9 cellular contexts compared by ENCODE assay signal in the genomic region with DNA sequence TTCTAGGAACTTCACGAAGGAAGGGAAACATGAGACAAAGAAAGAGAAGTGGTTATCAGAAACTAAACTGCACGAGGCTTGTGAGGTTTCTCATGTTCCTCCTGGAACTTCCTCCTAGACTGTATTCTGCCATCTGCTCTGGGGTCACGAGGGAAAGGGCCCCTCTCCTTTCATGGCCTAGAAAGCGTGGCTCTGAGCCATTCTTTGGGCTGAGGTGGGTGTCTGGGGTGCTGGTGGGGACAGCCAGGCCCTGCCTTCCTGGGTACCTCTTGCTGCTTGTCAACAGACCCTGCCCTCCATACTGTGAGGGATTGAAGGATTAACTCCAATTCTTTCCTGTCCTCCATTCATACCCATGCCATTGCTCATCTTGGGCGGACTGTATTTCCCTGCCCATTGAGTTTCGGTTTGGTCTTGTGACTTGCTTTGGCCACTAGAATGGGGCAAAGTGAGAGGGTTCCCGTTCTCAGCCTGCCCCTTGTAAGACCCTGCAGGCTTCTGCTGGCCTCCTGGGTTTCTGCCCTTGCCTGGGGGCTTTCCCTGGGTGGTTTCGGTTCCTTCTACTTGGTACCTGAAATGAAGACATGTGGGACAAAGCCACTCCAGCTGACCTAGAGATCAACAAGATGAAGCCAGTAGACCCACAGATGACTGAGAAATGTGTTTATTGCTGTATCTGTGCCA. TPM values are rescaled to one million over a fixed set of nuclear protein-coding genes. Genes with fewer than 3 reads are reported as not detected.
DNase-seq lines count a peak whose midpoint lies in the region; ATAC-seq, FAIRE-seq and TF ChIP-seq lines count a peak whose summit lies in the region.
"Had no signal": no experiment of that assay in that cellular context is flagged by ENCODE, and none has a peak within 500 bp of the region (broad histone marks: within the 10 kb centered on the region; RNA-seq: fewer than 3 reads in every experiment).

No MANE protein-coding gene starts in this region.

- H3F3A ChIP-seq in SU-DHL-6 (ENCODE audit: insufficient read depth) = peaks cover 6% of the 10 kb centered on the region; the same call in 1 of the 2 replicates

- H3K36me3 ChIP-seq in SU-DHL-6 (ENCODE audit: low read length) = no peaks in the 10 kb centered on the region
- no peaks in the 10 kb centered on the region for H3K36me3 ChIP-seq in upper lobe of right lung

- no peaks in the 10 kb centered on the region for H3K4me1 ChIP-seq in upper lobe of right lung

- no peak overlapping the region for H3K9ac ChIP-seq in SU-DHL-6 (ENCODE audit: low read length)

- H2AFZ ChIP-seq in SU-DHL-6 (ENCODE audit: low read depth, low read length, severe bottlenecking) = no peak overlapping the region

- H3K27me3 Mint-ChIP-seq in nephron progenitor cell (ENCODE audit: low read depth, poor library complexity) = peaks cover 15% of the 10 kb centered on the region

- H3K9me3 Mint-ChIP-seq in nephron progenitor cell = no peaks in the 10 kb centered on the region

- no peak for DNase-seq in Right ventricle myocardium superior
- no peak for DNase-seq in cardiac septum (ENCODE audit: low spot score)
- DNase-seq in upper lobe of right lung = no peak
- DNase-seq in D721Med (ENCODE audit: insufficient read length, low spot score) = no peak
- DNase-seq in nephron progenitor cell = no peak
- DNase-seq in activated gamma-delta T cell (lab: John Stamatoyannopoulos, UW) = no peak

- H3K79me2 ChIP-seq in SU-DHL-6 (ENCODE audit: insufficient read depth, low read length) = no peaks in the 10 kb centered on the region

- H3K27ac ChIP-seq in SU-DHL-6 (ENCODE audit: low read depth, low read length) = peak overlapping the region; percentile 18; the same call in 1 of the 2 replicates
- no peak overlapping the region for H3K27ac ChIP-seq in upper lobe of right lung

- H3K4me3 ChIP-seq in SU-DHL-6 (ENCODE audit: insufficient read depth, low read length, poor library complexity, severe bottlenecking) (no peak overlapping the region), upper lobe of right lung (no peak overlapping the region)

- no peak for TF ChIP-seq CTCF in SU-DHL-6 (IDR thresholded peaks at IDR 0.05; ENCODE audit: insufficient read depth, low read length, poor library complexity, severe bottlenecking)
- no peak for TF ChIP-seq CTCF in upper lobe of right lung (IDR thresholded peaks at IDR 0.05)
- TF ChIP-seq CTCF in D721Med (IDR thresholded peaks at IDR 0.05; ENCODE audit: insufficient read depth, missing control alignments) = no peak
- TF ChIP-seq CTCF in nephron progenitor cell (IDR thresholded peaks at IDR 0.05) = no peak

- no peak overlapping the region for H3K4me3 Mint-ChIP-seq in nephron progenitor cell

- ATAC-seq in Right ventricle myocardium superior (ENCODE audit: poor library complexity) (peak; percentile 39), HG03045 (IDR thresholded peaks at IDR 0.05; ENCODE audit: unreplicated experiment) (peak; percentile 97), upper lobe of right lung (peak; percentile 80)
- ATAC-seq: Panc1 had no signal

- intact Hi-C loops in Right ventricle myocardium superior (cut with DNase I) = no loop called here
- intact Hi-C loops in cardiac septum (cut with DNase I) = no loop called here
- intact Hi-C loops in upper lobe of right lung (cut with DNase I) = no loop called here

- H3K27me3 ChIP-seq in SU-DHL-6 (ENCODE audit: low read length) = no peaks in the 10 kb centered on the region
- no peaks in the 10 kb centered on the region for H3K27me3 ChIP-seq in upper lobe of right lung

- no peak for FAIRE-seq in D721Med (lab: Jason Lieb, UNC)

- H3K4me1 Mint-ChIP-seq in nephron progenitor cell = no peaks in the 10 kb centered on the region

- H3K4me2 ChIP-seq in SU-DHL-6 (ENCODE audit: low read depth, low read length, poor library complexity, severe bottlenecking) = peak overlapping the region; percentile 28

- H3K27ac Mint-ChIP-seq in nephron progenitor cell = no peak overlapping the region

- H4K20me1 ChIP-seq in SU-DHL-6 (ENCODE audit: low read depth, low read length) = 0 out of 2 replicates have a peak, but pooled peaks cover 3% of the 10 kb centered on the region

- no peaks in the 10 kb centered on the region for H3K9me2 ChIP-seq in SU-DHL-6 (replicated peaks; ENCODE audit: insufficient read depth, low read length)

- H3K36me3 Mint-ChIP-seq in nephron progenitor cell (ENCODE audit: low read depth) = no peaks in the 10 kb centered on the region

- H3K9me3 ChIP-seq in SU-DHL-6 (ENCODE audit: insufficient read depth, low read length) (no peaks in the 10 kb centered on the region), upper lobe of right lung (no peaks in the 10 kb centered on the region)

RNA-seq across cellular contexts. Expression of gene GIMAP8, which starts 14.9 kb away (rescaled TPM):
- total RNA-seq in Right ventricle myocardium superior (14.4 TPM), cardiac septum (16.3 TPM), upper lobe of right lung (42.3 TPM)

RNA-seq across cellular contexts. Expression of gene ZNF775, which starts 56.4 kb away (rescaled TPM):
- total RNA-seq in Right ventricle myocardium superior (3.6 TPM), cardiac septum (3.4 TPM), upper lobe of right lung (4.4 TPM)

Comparison
In these comparisons a context has a peak if more than half of its experiments do, and no peak if none do; other contexts are left out.
1. ATAC-seq: peak in every context shown above with its lines; median percentile 97 in HG03045; 80 in upper lobe of right lung; 39 in Right ventricle myocardium superior.